ENCODE assay signal across 7 cellular contexts in the genomic region with DNA sequence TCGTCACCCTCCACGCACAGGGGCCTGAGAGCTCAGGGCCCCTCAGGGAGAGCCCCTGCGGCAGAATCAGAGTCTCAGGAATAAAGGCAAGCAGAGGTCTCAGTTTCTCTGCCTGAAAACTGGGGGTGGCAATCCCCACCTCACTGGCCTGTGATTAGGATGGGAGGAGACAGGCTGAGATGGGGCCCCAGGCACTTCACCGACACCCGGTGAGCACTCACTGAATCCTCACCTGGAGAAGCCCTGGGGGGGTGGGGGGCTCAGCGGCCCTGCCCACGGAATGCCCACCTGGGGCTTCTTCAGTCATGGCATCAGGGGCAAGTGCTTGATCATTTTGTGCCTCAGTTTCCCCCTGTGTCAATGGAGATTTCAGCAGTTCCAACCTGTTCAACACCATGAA.
A peak's percentile ranks its signal among the peaks of the same experiment; 100 is the strongest.
DNase-seq lines count a peak whose midpoint lies in the region; ATAC-seq and TF ChIP-seq lines count a peak whose summit lies in the region.
"Not testable (repeated sequence)": the region's sequence is repeated elsewhere in the genome, so short reads cannot be mapped to it uniquely, and the experiment has no call there.

No MANE protein-coding gene starts in this region.

- H3K9me3 ChIP-seq in heart left ventricle (peaks cover 0 to 11% (median 3%) of the 10 kb centered on the region in 12 donors), left ventricle myocardium inferior (replicated peaks) (peaks cover 11% of the 10 kb centered on the region)
- not testable (repeated sequence) for H3K9me3 ChIP-seq in right cardiac atrium (ENCODE audit: control insufficient read depth, low read length); liver (ENCODE audit: control insufficient read depth in 4 of 4, low read length in 3 of 4); ovary; upper lobe of right lung

- H3K4me3 ChIP-seq in coronary artery; heart left ventricle; left ventricle myocardium inferior; right cardiac atrium (ENCODE audit: low read length); liver (ENCODE audit: low read depth in 1 of 3, low read length in 3 of 3); ovary; upper lobe of right lung: not testable (repeated sequence)

- peak; percentile 69 for DNase-seq in coronary artery (ENCODE audit: low spot score)
- not testable (repeated sequence) for DNase-seq in heart left ventricle, left ventricle myocardium inferior, right cardiac atrium, upper lobe of right lung
- peak in 1 of 5 donors; percentile 34 for DNase-seq in ovary

- intact Hi-C loops in heart left ventricle (cut with DNase I), result loop anchor here in 3 of 10 donors (5.0 to 10.0 kb wide), 2 partner anchors 52 to 60 kb away; no protein-coding TSS in a partner anchor
- intact Hi-C loops in left ventricle myocardium inferior (cut with micrococcal nuclease); right cardiac atrium (cut with DNase I); ovary (cut with DNase I); upper lobe of right lung (cut with DNase I): not testable (repeated sequence)

- 90 to 100% (median 95%) methylated on average over 2 to 7 of the region's 7 CpGs for WGBS in heart left ventricle, 4 donors
- WGBS in right cardiac atrium, result 94% methylated on average over 7 of the region's 7 CpGs
- 98% methylated on average over 7 of the region's 7 CpGs for WGBS in liver
- WGBS in ovary, 3 donors, result 97 to 100% (median 99%) methylated on average over 3 to 7 of the region's 7 CpGs

- H3K9ac ChIP-seq in liver (ENCODE audit: low read depth in 1 of 2, low read length in 2 of 2), result not testable (repeated sequence)

- TF ChIP-seq POLR2A in heart left ventricle (IDR thresholded peaks at IDR 0.05); ovary (IDR thresholded peaks at IDR 0.05): not testable (repeated sequence)

- H3K4me1 ChIP-seq in heart left ventricle, result peaks cover 0 to 40% (median 24%) of the 10 kb centered on the region in 12 donors
- peaks cover 50% of the 10 kb centered on the region for H3K4me1 ChIP-seq in left ventricle myocardium inferior
- not testable (repeated sequence) for H3K4me1 ChIP-seq in right cardiac atrium (ENCODE audit: control insufficient read depth, insufficient read depth, low read length)
- H3K4me1 ChIP-seq in liver (ENCODE audit: control insufficient read depth in 4 of 4, insufficient read depth in 4 of 4, low read length in 3 of 4), result peaks cover 0 to 25% (median 13%) of the 10 kb centered on the region in 4 donors
- peaks cover 19% of the 10 kb centered on the region for H3K4me1 ChIP-seq in ovary (ENCODE audit: insufficient read depth)
- H3K4me1 ChIP-seq in upper lobe of right lung, result peaks cover 21% of the 10 kb centered on the region

- ATAC-seq in heart left ventricle, right cardiac atrium, upper lobe of right lung: not testable (repeated sequence)

- TF ChIP-seq RAD21 in liver (IDR thresholded peaks at IDR 0.05), result not testable (repeated sequence)

- not testable (repeated sequence) for H3K36me3 ChIP-seq in heart left ventricle; left ventricle myocardium inferior; liver (ENCODE audit: control insufficient read depth in 4 of 4, insufficient read depth in 3 of 4, low read depth in 1 of 4, low read length in 3 of 4); ovary; upper lobe of right lung

- peak overlapping the region; percentile 74 to 85 for H3K27ac ChIP-seq in coronary artery
- H3K27ac ChIP-seq in heart left ventricle, result peak overlapping the region in 11 of 12 donors; percentile 80 to 99 (median 90)
- peak overlapping the region; percentile 97 for H3K27ac ChIP-seq in left ventricle myocardium inferior (replicated peaks)
- peak overlapping the region; percentile 97 for H3K27ac ChIP-seq in right cardiac atrium (ENCODE audit: low read length)
- H3K27ac ChIP-seq in liver (ENCODE audit: low read depth in 1 of 2, low read length in 2 of 2), result peak overlapping the region; percentile 91 to 93
- peak overlapping the region; percentile 82 to 96 for H3K27ac ChIP-seq in ovary
- peak overlapping the region; percentile 72 for H3K27ac ChIP-seq in upper lobe of right lung

- TF ChIP-seq CTCF in coronary artery (IDR thresholded peaks at IDR 0.05); heart left ventricle (IDR thresholded peaks at IDR 0.05); left ventricle myocardium inferior (IDR thresholded peaks at IDR 0.05; ENCODE audit: borderline replicate concordance); liver (IDR thresholded peaks at IDR 0.05; ENCODE audit: low read depth, low read length, missing input control); ovary (IDR thresholded peaks at IDR 0.05); upper lobe of right lung (IDR thresholded peaks at IDR 0.05): not testable (repeated sequence)

- not testable (repeated sequence) for H3K27me3 ChIP-seq in heart left ventricle; left ventricle myocardium inferior (ENCODE audit: low read depth); right cardiac atrium (ENCODE audit: control insufficient read depth, insufficient read depth); liver (ENCODE audit: control insufficient read depth in 4 of 4, insufficient read depth in 4 of 4, low read length in 3 of 4); ovary; upper lobe of right lung

- not testable (repeated sequence) for TF ChIP-seq EP300 in ovary (IDR thresholded peaks at IDR 0.05)
